ENCODE assay signal across 17 cellular contexts in the genomic region with DNA sequence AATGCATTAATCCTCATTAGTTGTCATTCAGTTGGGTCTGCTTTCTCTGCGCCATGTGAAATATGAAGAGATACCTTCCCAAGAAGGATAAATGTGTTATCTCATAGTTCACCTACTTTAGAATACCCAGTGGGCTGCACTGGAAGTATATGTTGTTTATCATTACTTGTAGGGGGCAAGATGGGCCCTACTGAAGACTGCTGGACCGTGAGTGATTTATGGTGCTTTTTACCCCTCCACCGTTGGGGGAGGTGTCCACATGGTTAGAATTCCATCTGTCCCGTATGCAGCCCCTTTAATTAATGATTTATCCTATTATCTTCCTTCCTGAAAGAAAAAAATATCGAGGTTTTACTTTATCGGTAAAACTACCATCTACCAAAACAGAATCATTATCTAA.
"Had no signal": no experiment of that assay in that cellular context is flagged by ENCODE, and none has a peak within 500 bp of the region (broad histone marks: within the 10 kb centered on the region; RNA-seq: fewer than 3 reads in every experiment).

No MANE protein-coding gene starts in this region.

- DNase-seq: activated B cell treated with CpG ODN at 0.5 μM for 24 hours; activated CD4-positive, alpha-beta T cell treated with anti-CD3 and anti-CD28 coated beads for 48 hours; activated gamma-delta T cell; activated naive CD8-positive, alpha-beta T cell treated with anti-CD3 and anti-CD28 coated beads, Interleukin-2, amount 50 U/mL, for 24 hours; activated T-cell treated with anti-CD3 and anti-CD28 coated beads, Interleukin-2, amount 50 U/mL, for 4 hours; cerebellar nuclear complex; cortex of kidney; erythroblast; foreskin keratinocyte; left lung; naive thymus-derived CD4-positive, alpha-beta T cell; spleen; stimulated activated CD4-positive, alpha-beta T cell treated with anti-CD3 and anti-CD28 coated beads, Interleukin-4, amount 100 ng/mL, for 24 hours; stimulated activated naive CD4-positive, alpha-beta T cell treated with Interleukin-2 at 50 U/mL for 16 hours; T1000; upper lobe of left lung had no signal

- H3K9me3 Mint-ChIP-seq: activated naive CD8-positive, alpha-beta T cell treated with anti-CD3 and anti-CD28 coated beads, Interleukin-2, amount 50 U/mL, for 24 hours had no signal

- H3K4me3 Mint-ChIP-seq: activated B cell treated with CpG ODN at 0.5 μM for 24 hours; activated naive CD8-positive, alpha-beta T cell treated with anti-CD3 and anti-CD28 coated beads, Interleukin-2, amount 50 U/mL, for 24 hours; activated T-cell treated with anti-CD3 and anti-CD28 coated beads, Interleukin-2, amount 50 U/mL, for 4 hours; naive thymus-derived CD4-positive, alpha-beta T cell; T-helper 1 cell treated with Interleukin-12 subunit alpha and Interleukin-12 subunit beta and Interleukin-4 antibody, amounts not matched to agents 30 μg/mL and 1 μg/mL, for 36 hours had no signal

- H3K27ac Mint-ChIP-seq: activated B cell treated with CpG ODN at 0.5 μM for 24 hours; activated naive CD8-positive, alpha-beta T cell treated with anti-CD3 and anti-CD28 coated beads, Interleukin-2, amount 50 U/mL, for 24 hours had no signal

- ATAC-seq: activated naive CD8-positive, alpha-beta T cell treated with anti-CD3 and anti-CD28 coated beads, Interleukin-2, amount 50 U/mL, for 24 hours; activated T-cell treated with anti-CD3 and anti-CD28 coated beads, Interleukin-2, amount 50 U/mL, for 4 hours; foreskin keratinocyte; left lung; naive thymus-derived CD4-positive, alpha-beta T cell had no signal
